ENCODE assay signal across 10 cellular contexts in the genomic region with DNA sequence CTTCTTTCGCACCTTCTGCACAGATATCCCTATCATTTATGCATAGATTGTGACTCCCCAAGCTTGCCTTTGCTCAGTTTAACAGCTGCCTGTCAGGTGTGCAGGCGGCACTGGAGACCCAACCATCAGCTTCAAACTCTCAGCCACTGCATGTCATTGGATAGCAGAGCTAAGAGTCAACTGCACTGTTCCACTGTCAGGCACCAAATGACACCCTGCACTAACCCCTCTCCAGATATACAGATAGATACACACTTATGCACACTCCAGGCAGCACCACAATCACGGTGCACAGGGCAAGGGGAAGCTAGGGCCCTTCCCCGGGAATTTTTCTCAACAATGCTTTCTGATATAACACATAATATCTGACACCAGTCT.
DNase-seq lines count a peak whose midpoint lies in the region; FAIRE-seq and TF ChIP-seq lines count a peak whose summit lies in the region.
"Had no signal": no experiment of that assay in that cellular context is flagged by ENCODE, and none has a peak within 500 bp of the region (broad histone marks: within the 10 kb centered on the region; RNA-seq: fewer than 3 reads in every experiment).

No MANE protein-coding gene starts in this region.

- TF ChIP-seq POLR2A in GM12892 (IDR thresholded peaks at IDR 0.05; ENCODE audit: low read depth, low read length), result no peak

- H3K27ac ChIP-seq in hepatocyte (peak overlapping the region; percentile 70), skin epidermis (peak overlapping the region in 13 of 21 experiments; percentile 15 to 96 (median 85))

- no peaks in the 10 kb centered on the region for H4K20me1 ChIP-seq in hepatocyte (ENCODE audit: insufficient read depth, poor library complexity, severe bottlenecking)

- no peak for FAIRE-seq in GM12892 (lab: Jason Lieb, UNC)

- no peaks in the 10 kb centered on the region for H3K36me3 ChIP-seq in hepatocyte (replicated peaks; ENCODE audit: insufficient read depth, low read depth)

- no peaks in the 10 kb centered on the region for H3K9me3 ChIP-seq in hepatocyte (ENCODE audit: low read depth)

- 68% methylated on average over 4 of the region's 4 CpGs for whole genome bisulfite sequencing in hepatocyte (ENCODE audit: low lambda C conversion rate, missing lambda C conversion rate)

- no peaks in the 10 kb centered on the region for H3K9me3 Mint-ChIP-seq in HFFc6

- no peak for TF ChIP-seq CTCF in HFFc6 (IDR thresholded peaks at IDR 0.05)
- TF ChIP-seq CTCF in hepatocyte (IDR thresholded peaks at IDR 0.05; ENCODE audit: poor library complexity), result no peak

- H3K27ac Mint-ChIP-seq in HFFc6, result peak overlapping the region; percentile 86

- no peaks in the 10 kb centered on the region for H3K9me2 ChIP-seq in hepatocyte (replicated peaks; ENCODE audit: insufficient read depth)

- no peaks in the 10 kb centered on the region; the same call in 1 of the 2 replicates for H3K27me3 Mint-ChIP-seq in HFFc6 (ENCODE audit: insufficient read depth)

- H3K4me3 ChIP-seq in hepatocyte, result peak overlapping the region; percentile 25
- peak overlapping the region in 3 of 7 experiments; percentile 47 to 57 (median 47) for H3K4me3 ChIP-seq in skin epidermis

- peaks cover 18% of the 10 kb centered on the region for H3K79me2 ChIP-seq in hepatocyte

- no peak for DNase-seq in HFFc6
- DNase-seq in SK-MEL-5 (ENCODE audit: low read depth, low spot score), result peak; percentile 68
- no peak for DNase-seq in hepatocyte (ENCODE audit: low spot score)
- DNase-seq in SW480 (ENCODE audit: low spot score), result no peak
- no peak for DNase-seq in RKO (ENCODE audit: low spot score)
- no peak for DNase-seq in NCI-H524 treated with DMSO at 0.1 percent for 48 hours (lab: John Stamatoyannopoulos, UW)
- DNase-seq in GM12892 (ENCODE audit: insufficient read length), result no peak
- DNase-seq: activated CD4-positive, alpha-beta T cell treated with anti-CD3 and anti-CD28 coated beads for 1 hour; amygdala had no signal

- H3K4me2 ChIP-seq in hepatocyte, result peak overlapping the region; percentile 83

- peaks cover 36% of the 10 kb centered on the region for H3K27me3 ChIP-seq in hepatocyte

- no peak overlapping the region for H2AFZ ChIP-seq in hepatocyte

- peaks cover 14% of the 10 kb centered on the region for H3K4me1 ChIP-seq in hepatocyte (ENCODE audit: insufficient read depth)

- in situ Hi-C loops in SK-MEL-5 (cut with HindIII; ENCODE audit: low pct_unique_long_range_greater_than_20kb, low sequenced_read_pairs), result no loop called here

- H3K4me1 Mint-ChIP-seq in HFFc6 (ENCODE audit: low read depth), result peaks cover 59% of the 10 kb centered on the region

- H3K4me3 Mint-ChIP-seq in HFFc6, result peak overlapping the region; percentile 98

- H3K36me3 Mint-ChIP-seq in HFFc6 (ENCODE audit: low read depth), result no peaks in the 10 kb centered on the region
